In genomic region chr6:27043244-27043643, GRCh38 we compare ENCODE assay signal across 1 cellular context.
TF ChIP-seq lines count a peak whose summit lies in the region.

No MANE protein-coding gene starts in this region.

TF ChIP-seq in GM12878, 131 proteins besides CTCF, POLR2A, EP300 and RAD21 (continued from another document):
- TF ChIP-seq ZBTB4 (CRISPR knock-in tag; IDR thresholded peaks at IDR 0.05), result no peak
- TF ChIP-seq BCL11A (IDR thresholded peaks at IDR 0.05; ENCODE audit: low read depth, low read length), result no peak
- TF ChIP-seq JUND (IDR thresholded peaks at IDR 0.05; ENCODE audit: low read depth, low read length), result no peak
- TF ChIP-seq EZH2 (IDR thresholded peaks at IDR 0.05; ENCODE audit: borderline replicate concordance, control insufficient read depth, low read depth, low read length), result no peak
- peak; percentile 33; the same call in 1 of the 2 replicates for TF ChIP-seq MTA2 (IDR thresholded peaks at IDR 0.05; ENCODE audit: low read depth)
- no peak for TF ChIP-seq SRF (IDR thresholded peaks at IDR 0.05; ENCODE audit: low read depth in 2 of 2, low read length in 2 of 2)
- peak; percentile 70 for TF ChIP-seq JUNB (IDR thresholded peaks at IDR 0.05)
